Comparison of ENCODE assay signal across 8 cellular contexts in genomic region chr19:13102416-13102665, GRCh38. TPM values are rescaled to one million over a fixed set of nuclear protein-coding genes. Genes with fewer than 3 reads are reported as not detected.
DNase-seq lines count a peak whose midpoint lies in the region; ATAC-seq and TF ChIP-seq lines count a peak whose summit lies in the region.

No MANE protein-coding gene starts in this region.

- H3K9me3 ChIP-seq in OCI-LY1 (ENCODE audit: low read length): no peaks in the 10 kb centered on the region
- no peaks in the 10 kb centered on the region for H3K9me3 ChIP-seq in esophagus squamous epithelium

- H3K27me3 ChIP-seq in GM06990 (replicated peaks; ENCODE audit: control insufficient read depth, insufficient read depth, low read length) (no peaks in the 10 kb centered on the region), OCI-LY1 (ENCODE audit: insufficient read depth, low read length) (no peaks in the 10 kb centered on the region; the same call in 1 of the 2 replicates), esophagus squamous epithelium (peaks cover 0 to 8% (median 0%) of the 10 kb centered on the region in 4 donors), rectal smooth muscle tissue (ENCODE audit: control insufficient read depth, insufficient read depth, low read length) (no peaks in the 10 kb centered on the region)

- ATAC-seq in HG03520 (IDR thresholded peaks at IDR 0.05; ENCODE audit: unreplicated experiment): no peak

- H3K79me2 ChIP-seq in OCI-LY1 (ENCODE audit: insufficient read depth, low read length): no peaks in the 10 kb centered on the region

- H3K36me3 ChIP-seq in GM06990 (ENCODE audit: control insufficient read depth, insufficient read depth, low read length): peaks cover under 1% of the 10 kb centered on the region; the same call in 1 of the 2 replicates
- peaks cover 12% of the 10 kb centered on the region; the same call in 1 of the 2 replicates for H3K36me3 ChIP-seq in OCI-LY1 (ENCODE audit: insufficient read depth, low read length)
- H3K36me3 ChIP-seq in esophagus squamous epithelium: peaks cover 0 to 23% (median 0%) of the 10 kb centered on the region in 3 donors
- no peaks in the 10 kb centered on the region for H3K36me3 ChIP-seq in rectal smooth muscle tissue (ENCODE audit: control insufficient read depth, insufficient read depth, low read length)

- 0% methylated on average over 2 of the region's 7 CpGs; no CpG with 5 or more reads in 1 of the 2 donors for WGBS in esophagus squamous epithelium, 2 donors

- H3K9me2 ChIP-seq in OCI-LY1 (ENCODE audit: low read depth, low read length): no peaks in the 10 kb centered on the region

- no peak for TF ChIP-seq CTCF in GM06990 (IDR thresholded peaks at IDR 0.05; ENCODE audit: insufficient read depth, low read length, poor library complexity, severe bottlenecking)
- no peak for TF ChIP-seq CTCF in OCI-LY1 (IDR thresholded peaks at IDR 0.05; ENCODE audit: low read length)
- TF ChIP-seq CTCF in esophagus squamous epithelium (IDR thresholded peaks at IDR 0.05): no peak

- H3K4me1 ChIP-seq in OCI-LY1 (ENCODE audit: insufficient read depth, low read length, severe bottlenecking): peaks cover 78% of the 10 kb centered on the region
- peaks cover 30 to 77% (median 40%) of the 10 kb centered on the region in 3 donors for H3K4me1 ChIP-seq in esophagus squamous epithelium
- H3K4me1 ChIP-seq in rectal smooth muscle tissue (ENCODE audit: control insufficient read depth, insufficient read depth, low read length): peaks cover 10% of the 10 kb centered on the region

- H3K4me3 ChIP-seq in GM06990 (replicated peaks; ENCODE audit: low read depth, low read length) (peak overlapping the region; percentile 68), OCI-LY1 (ENCODE audit: low read depth, low read length, poor library complexity, severe bottlenecking) (peak overlapping the region; percentile 62), esophagus squamous epithelium (peak overlapping the region; percentile 23 to 65 (median 50)), rectal smooth muscle tissue (ENCODE audit: low read length) (peak overlapping the region; percentile 81)

- 0 out of 2 replicates have a peak, but pooled peaks cover 3% of the 10 kb centered on the region for H3F3A ChIP-seq in OCI-LY1 (ENCODE audit: insufficient read depth, low read length)

- H3K4me2 ChIP-seq in OCI-LY1 (ENCODE audit: low read length): peak overlapping the region; percentile 62

- intact Hi-C loops in esophagus squamous epithelium (cut with DNase I): no loop called here

- no peak overlapping the region for H2AFZ ChIP-seq in OCI-LY1 (ENCODE audit: low read length)

- no peak for TF ChIP-seq POLR2A in esophagus squamous epithelium (IDR thresholded peaks at IDR 0.05)

- H3K27ac ChIP-seq in OCI-LY1 (ENCODE audit: low read depth, low read length, poor library complexity, severe bottlenecking) (peak overlapping the region; percentile 98), esophagus squamous epithelium (peak overlapping the region; percentile 61 to 94 (median 89)), rectal smooth muscle tissue (ENCODE audit: low read depth, low read length) (peak overlapping the region; percentile 70)

- peak overlapping the region; percentile 69 for H3K9ac ChIP-seq in OCI-LY1 (ENCODE audit: low read length)
- peak overlapping the region; percentile 13 for H3K9ac ChIP-seq in rectal smooth muscle tissue (ENCODE audit: low read length)

- H4K20me1 ChIP-seq in OCI-LY1 (ENCODE audit: insufficient read depth, low read length): no peaks in the 10 kb centered on the region

- DNase-seq in GM06990 (ENCODE audit: extremely low read depth, insufficient read length) (no peak), esophagus squamous epithelium (lab: John Stamatoyannopoulos, UW) (no peak), NCI-H1436 treated with DMSO at 0.1 percent for 48 hours (lab: John Stamatoyannopoulos, UW) (no peak), cerebellum (ENCODE audit: low spot score) (no peak), RKO (ENCODE audit: low spot score) (no peak)

RNA-seq across cellular contexts. Expression of gene LYL1, which starts 0.3 kb away (rescaled TPM):
- 10 to 100 TPM in 1 of 4 donors, 1 to 10 TPM in 3; 2.1 to 13.0 (median 3.9) TPM for total RNA-seq in esophagus squamous epithelium
- total RNA-seq in cerebellum: 3.1 TPM

RNA-seq across cellular contexts. Expression of gene TRMT1, which starts 14.2 kb away (rescaled TPM):
- total RNA-seq in esophagus squamous epithelium: 10 to 100 TPM; 19.4 to 42.5 (median 29.0) TPM
- total RNA-seq in cerebellum: 14.1 TPM

RNA-seq across cellular contexts. Expression of gene NACC1, which starts 15.7 kb away (rescaled TPM):
- 10 to 100 TPM; 26.7 to 45.5 (median 37.1) TPM for total RNA-seq in esophagus squamous epithelium
- total RNA-seq in cerebellum: 10.5 TPM

RNA-seq across cellular contexts. Expression of gene STX10, which starts 47.8 kb away (rescaled TPM):
- total RNA-seq in esophagus squamous epithelium (10 to 100 TPM; 50.3 to 80.4 (median 69.3) TPM), cerebellum (19.7 TPM)

RNA-seq across cellular contexts. Expression of gene IER2, which starts 47.9 kb away (rescaled TPM):
- total RNA-seq in esophagus squamous epithelium (100 to 1,000 TPM in 1 of 4 donors, 10 to 100 TPM in 3; 46.5 to 118 (median 76.9) TPM), cerebellum (10.3 TPM)
